In the genomic region with DNA sequence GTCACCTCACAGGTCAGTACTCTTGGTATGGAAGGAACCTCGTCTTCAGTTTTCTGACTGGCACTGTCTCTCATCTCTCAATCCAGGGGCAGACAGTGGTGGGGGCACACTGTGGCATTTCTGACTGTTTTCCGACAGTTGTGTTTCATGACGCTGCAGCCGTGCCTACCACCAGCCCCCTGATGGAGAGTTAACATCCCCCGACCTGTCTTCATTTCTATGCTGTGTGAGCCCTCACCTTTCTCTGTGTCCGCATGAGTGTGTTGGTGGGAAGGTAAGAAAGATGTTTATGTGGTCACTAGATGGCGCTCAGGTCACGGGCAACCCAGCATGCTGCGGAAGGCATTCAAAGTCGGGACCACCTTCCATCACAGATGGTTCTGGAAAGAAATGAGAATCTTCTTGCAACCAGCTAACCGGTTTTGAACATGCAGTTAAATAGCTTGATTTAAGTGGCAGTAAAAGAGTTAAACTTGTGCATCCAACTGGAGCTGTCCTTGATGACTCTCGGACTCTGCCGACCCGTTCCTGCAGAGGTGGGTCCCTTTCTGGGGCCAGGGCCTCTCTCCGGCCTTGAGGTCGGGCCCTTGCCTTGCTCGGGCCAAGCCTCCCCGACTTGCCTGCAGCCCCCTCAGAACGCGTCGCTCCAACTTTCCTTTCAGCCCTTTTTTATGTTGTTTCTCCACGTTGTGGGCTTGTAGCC, we compare ENCODE assay signal across 1 cellular context.
TF ChIP-seq lines count a peak whose summit lies in the region.

No MANE protein-coding gene starts in this region.

TF ChIP-seq in H1, 55 proteins besides CTCF, POLR2A, EP300 and RAD21:
- TF ChIP-seq, protein P1, sequence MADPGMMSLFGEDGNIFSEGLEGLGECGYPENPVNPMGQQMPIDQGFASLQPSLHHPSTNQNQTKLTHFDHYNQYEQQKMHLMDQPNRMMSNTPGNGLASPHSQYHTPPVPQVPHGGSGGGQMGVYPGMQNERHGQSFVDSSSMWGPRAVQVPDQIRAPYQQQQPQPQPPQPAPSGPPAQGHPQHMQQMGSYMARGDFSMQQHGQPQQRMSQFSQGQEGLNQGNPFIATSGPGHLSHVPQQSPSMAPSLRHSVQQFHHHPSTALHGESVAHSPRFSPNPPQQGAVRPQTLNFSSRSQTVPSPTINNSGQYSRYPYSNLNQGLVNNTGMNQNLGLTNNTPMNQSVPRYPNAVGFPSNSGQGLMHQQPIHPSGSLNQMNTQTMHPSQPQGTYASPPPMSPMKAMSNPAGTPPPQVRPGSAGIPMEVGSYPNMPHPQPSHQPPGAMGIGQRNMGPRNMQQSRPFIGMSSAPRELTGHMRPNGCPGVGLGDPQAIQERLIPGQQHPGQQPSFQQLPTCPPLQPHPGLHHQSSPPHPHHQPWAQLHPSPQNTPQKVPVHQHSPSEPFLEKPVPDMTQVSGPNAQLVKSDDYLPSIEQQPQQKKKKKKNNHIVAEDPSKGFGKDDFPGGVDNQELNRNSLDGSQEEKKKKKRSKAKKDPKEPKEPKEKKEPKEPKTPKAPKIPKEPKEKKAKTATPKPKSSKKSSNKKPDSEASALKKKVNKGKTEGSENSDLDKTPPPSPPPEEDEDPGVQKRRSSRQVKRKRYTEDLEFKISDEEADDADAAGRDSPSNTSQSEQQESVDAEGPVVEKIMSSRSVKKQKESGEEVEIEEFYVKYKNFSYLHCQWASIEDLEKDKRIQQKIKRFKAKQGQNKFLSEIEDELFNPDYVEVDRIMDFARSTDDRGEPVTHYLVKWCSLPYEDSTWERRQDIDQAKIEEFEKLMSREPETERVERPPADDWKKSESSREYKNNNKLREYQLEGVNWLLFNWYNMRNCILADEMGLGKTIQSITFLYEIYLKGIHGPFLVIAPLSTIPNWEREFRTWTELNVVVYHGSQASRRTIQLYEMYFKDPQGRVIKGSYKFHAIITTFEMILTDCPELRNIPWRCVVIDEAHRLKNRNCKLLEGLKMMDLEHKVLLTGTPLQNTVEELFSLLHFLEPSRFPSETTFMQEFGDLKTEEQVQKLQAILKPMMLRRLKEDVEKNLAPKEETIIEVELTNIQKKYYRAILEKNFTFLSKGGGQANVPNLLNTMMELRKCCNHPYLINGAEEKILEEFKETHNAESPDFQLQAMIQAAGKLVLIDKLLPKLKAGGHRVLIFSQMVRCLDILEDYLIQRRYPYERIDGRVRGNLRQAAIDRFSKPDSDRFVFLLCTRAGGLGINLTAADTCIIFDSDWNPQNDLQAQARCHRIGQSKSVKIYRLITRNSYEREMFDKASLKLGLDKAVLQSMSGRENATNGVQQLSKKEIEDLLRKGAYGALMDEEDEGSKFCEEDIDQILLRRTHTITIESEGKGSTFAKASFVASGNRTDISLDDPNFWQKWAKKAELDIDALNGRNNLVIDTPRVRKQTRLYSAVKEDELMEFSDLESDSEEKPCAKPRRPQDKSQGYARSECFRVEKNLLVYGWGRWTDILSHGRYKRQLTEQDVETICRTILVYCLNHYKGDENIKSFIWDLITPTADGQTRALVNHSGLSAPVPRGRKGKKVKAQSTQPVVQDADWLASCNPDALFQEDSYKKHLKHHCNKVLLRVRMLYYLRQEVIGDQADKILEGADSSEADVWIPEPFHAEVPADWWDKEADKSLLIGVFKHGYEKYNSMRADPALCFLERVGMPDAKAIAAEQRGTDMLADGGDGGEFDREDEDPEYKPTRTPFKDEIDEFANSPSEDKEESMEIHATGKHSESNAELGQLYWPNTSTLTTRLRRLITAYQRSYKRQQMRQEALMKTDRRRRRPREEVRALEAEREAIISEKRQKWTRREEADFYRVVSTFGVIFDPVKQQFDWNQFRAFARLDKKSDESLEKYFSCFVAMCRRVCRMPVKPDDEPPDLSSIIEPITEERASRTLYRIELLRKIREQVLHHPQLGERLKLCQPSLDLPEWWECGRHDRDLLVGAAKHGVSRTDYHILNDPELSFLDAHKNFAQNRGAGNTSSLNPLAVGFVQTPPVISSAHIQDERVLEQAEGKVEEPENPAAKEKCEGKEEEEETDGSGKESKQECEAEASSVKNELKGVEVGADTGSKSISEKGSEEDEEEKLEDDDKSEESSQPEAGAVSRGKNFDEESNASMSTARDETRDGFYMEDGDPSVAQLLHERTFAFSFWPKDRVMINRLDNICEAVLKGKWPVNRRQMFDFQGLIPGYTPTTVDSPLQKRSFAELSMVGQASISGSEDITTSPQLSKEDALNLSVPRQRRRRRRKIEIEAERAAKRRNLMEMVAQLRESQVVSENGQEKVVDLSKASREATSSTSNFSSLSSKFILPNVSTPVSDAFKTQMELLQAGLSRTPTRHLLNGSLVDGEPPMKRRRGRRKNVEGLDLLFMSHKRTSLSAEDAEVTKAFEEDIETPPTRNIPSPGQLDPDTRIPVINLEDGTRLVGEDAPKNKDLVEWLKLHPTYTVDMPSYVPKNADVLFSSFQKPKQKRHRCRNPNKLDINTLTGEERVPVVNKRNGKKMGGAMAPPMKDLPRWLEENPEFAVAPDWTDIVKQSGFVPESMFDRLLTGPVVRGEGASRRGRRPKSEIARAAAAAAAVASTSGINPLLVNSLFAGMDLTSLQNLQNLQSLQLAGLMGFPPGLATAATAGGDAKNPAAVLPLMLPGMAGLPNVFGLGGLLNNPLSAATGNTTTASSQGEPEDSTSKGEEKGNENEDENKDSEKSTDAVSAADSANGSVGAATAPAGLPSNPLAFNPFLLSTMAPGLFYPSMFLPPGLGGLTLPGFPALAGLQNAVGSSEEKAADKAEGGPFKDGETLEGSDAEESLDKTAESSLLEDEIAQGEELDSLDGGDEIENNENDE (IDR thresholded peaks at IDR 0.05; ENCODE audit: insufficient replicate concordance, low read length), result no peak
- TF ChIP-seq HDAC2 (IDR thresholded peaks at IDR 0.05; ENCODE audit: borderline replicate concordance in 1 of 2, low read depth in 2 of 2, low read length in 2 of 2) (no peak), EZH2 (IDR thresholded peaks at IDR 0.05; ENCODE audit: low read depth, low read length, severe bottlenecking) (no peak), GTF2F1 (IDR thresholded peaks at IDR 0.05; ENCODE audit: borderline replicate concordance, low read depth, low read length) (no peak), KDM4A (IDR thresholded peaks at IDR 0.05; ENCODE audit: low read depth, low read length, severe bottlenecking) (no peak), EGR1 (IDR thresholded peaks at IDR 0.05; ENCODE audit: borderline replicate concordance, low read depth, low read length) (no peak), CREB1 (IDR thresholded peaks at IDR 0.05) (peak; percentile 26; the same call in 1 of the 2 replicates), TAF7 (optimal IDR thresholded peaks at IDR 0.05; ENCODE audit: borderline replicate concordance, low read depth, low read length) (peak; percentile 32)
- TF ChIP-seq, protein P2, sequence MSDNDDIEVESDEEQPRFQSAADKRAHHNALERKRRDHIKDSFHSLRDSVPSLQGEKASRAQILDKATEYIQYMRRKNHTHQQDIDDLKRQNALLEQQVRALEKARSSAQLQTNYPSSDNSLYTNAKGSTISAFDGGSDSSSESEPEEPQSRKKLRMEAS (IDR thresholded peaks at IDR 0.05), result 0 out of 2 replicates have a peak, but pooled peaks have one; percentile 42
